ENCODE assay signal across 9 cellular contexts in the genomic region with DNA sequence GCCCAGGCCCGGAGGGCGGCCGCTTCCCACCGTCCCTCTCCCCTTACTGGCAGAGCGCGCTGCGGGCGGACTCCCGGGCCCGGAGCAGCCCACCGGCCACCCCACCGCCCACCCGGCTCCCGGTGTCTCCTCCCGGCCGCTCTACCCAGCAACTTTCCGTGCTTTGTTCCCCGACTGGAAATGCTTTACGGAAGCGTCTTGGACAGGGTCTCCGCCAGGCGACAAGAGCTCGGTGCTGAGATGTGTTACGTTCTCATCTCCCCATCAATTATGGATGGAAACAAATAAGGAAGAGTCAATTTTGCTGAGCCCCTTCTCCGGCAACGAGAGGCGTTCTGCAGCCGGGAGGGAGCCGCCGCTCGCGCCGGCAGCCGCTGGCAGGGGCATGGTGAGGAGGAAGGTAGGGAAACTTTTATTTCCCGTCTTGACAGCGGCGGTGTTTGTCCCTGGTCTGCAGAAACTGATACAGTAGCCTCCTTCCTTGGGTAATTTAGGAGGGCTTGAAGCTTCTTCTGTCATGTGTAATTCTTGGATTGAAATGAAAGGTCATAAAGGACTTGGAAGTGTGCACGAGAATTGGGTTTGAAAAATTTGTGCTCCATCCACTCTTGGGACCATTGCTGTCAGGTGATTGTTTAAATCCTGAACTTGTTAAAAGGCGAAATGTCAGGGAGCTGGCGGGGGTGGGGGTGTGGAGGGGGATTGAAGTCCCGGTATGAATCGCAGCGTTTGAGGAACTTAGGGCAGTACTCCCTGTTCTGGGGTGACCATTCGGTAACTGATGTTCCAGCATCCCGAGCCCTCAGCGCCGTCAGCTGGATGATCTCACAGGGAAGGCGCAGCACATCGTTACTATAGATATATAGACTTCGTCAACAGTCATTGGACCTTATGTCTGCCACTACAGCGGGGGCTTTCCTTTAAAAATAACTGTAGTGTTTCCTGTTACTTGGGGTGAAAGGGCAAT. TPM values are rescaled to one million over a fixed set of nuclear protein-coding genes. Genes with fewer than 3 reads are reported as not detected.
DNase-seq lines count a peak whose midpoint lies in the region; ATAC-seq, FAIRE-seq and TF ChIP-seq lines count a peak whose summit lies in the region.
"Had no signal": no experiment of that assay in that cellular context is flagged by ENCODE, and none has a peak within 500 bp of the region (broad histone marks: within the 10 kb centered on the region; RNA-seq: fewer than 3 reads in every experiment).

No MANE protein-coding gene starts in this region.

- no peaks in the 10 kb centered on the region for H3K9me3 Mint-ChIP-seq in activated T-helper 2 cell treated with anti-CD3 and anti-CD28 coated beads, Interferon-gamma antibody, Interleukin-2, Interleukin-4, amounts not matched to agents 10 μg/mL and 5 μg/mL and 100 μg/mL, durations not matched to agents 14 hours and 24 hours and 36 hours
- H3K9me3 Mint-ChIP-seq: activated T-helper 1 cell treated with anti-CD3 and anti-CD28 coated beads, Interleukin-12 subunit alpha, Interleukin-12 subunit beta, Interleukin-2, Interleukin-4 antibody, amounts not matched to agents 30 ng/mL and 10 ng/mL and 1 ng/mL, durations not matched to agents 14 hours and 24 hours and 36 hours had no signal

- no peaks in the 10 kb centered on the region for H3K9me3 ChIP-seq in HEK293 (ENCODE audit: control insufficient read depth, insufficient read depth, low read depth, low read length)
- H3K9me3 ChIP-seq in iPS-18a (ENCODE audit: control insufficient read depth, low read depth, low read length): no peaks in the 10 kb centered on the region
- no peaks in the 10 kb centered on the region for H3K9me3 ChIP-seq in small intestine (ENCODE audit: control insufficient read depth, low read depth)

- H3K36me3 ChIP-seq in HEK293 (ENCODE audit: control insufficient read depth in 2 of 2, insufficient read depth in 1 of 2, low read length in 2 of 2): no peaks in the 10 kb centered on the region
- no peaks in the 10 kb centered on the region for H3K36me3 ChIP-seq in iPS-18a (ENCODE audit: control insufficient read depth, low read depth, low read length)
- no peaks in the 10 kb centered on the region for H3K36me3 ChIP-seq in small intestine (ENCODE audit: control insufficient read depth in 2 of 2, insufficient read depth in 2 of 2, low read length in 2 of 2)

- peaks cover 59% of the 10 kb centered on the region for H3K27me3 Mint-ChIP-seq in activated T-helper 2 cell treated with anti-CD3 and anti-CD28 coated beads, Interferon-gamma antibody, Interleukin-2, Interleukin-4, amounts not matched to agents 10 μg/mL and 5 μg/mL and 100 μg/mL, durations not matched to agents 14 hours and 24 hours and 36 hours (ENCODE audit: low read depth)

- 1 to 3% (median 3%) methylated on average over 51 of the region's 51 CpGs for WGBS in small intestine, 3 donors

- no peak for FAIRE-seq in small intestine (lab: Jason Lieb, UNC)

- peak overlapping the region; percentile 40 for H3K9ac ChIP-seq in iPS-18a (ENCODE audit: low read length)

- no peak overlapping the region for H3K4me3 Mint-ChIP-seq in activated T-helper 2 cell treated with anti-CD3 and anti-CD28 coated beads, Interferon-gamma antibody, Interleukin-2, Interleukin-4, amounts not matched to agents 10 μg/mL and 5 μg/mL and 100 μg/mL, durations not matched to agents 14 hours and 24 hours and 36 hours (ENCODE audit: low read depth)
- H3K4me3 Mint-ChIP-seq: activated T-helper 1 cell treated with anti-CD3 and anti-CD28 coated beads, Interleukin-12 subunit alpha, Interleukin-12 subunit beta, Interleukin-2, Interleukin-4 antibody, amounts not matched to agents 30 ng/mL and 10 ng/mL and 1 ng/mL, durations not matched to agents 14 hours and 24 hours and 36 hours had no signal

- H3K27ac ChIP-seq in HEK293 (ENCODE audit: extremely low read depth, low read depth, low read length): peak overlapping the region; percentile 79; the same call in 1 of the 2 replicates
- H3K27ac ChIP-seq in iPS-18a (ENCODE audit: low read length): no peak overlapping the region
- H3K27ac ChIP-seq in small intestine (ENCODE audit: low read depth in 1 of 2, low read length in 1 of 2): peak overlapping the region; percentile 86 to 90

- intact Hi-C loops in activated T-helper 2 cell treated with anti-CD3 and anti-CD28 coated beads, Interferon-gamma antibody, Interleukin-2, Interleukin-4, amounts not matched to agents 10 μg/mL and 5 μg/mL and 100 μg/mL, durations not matched to agents 14 hours and 24 hours and 36 hours (cut with micrococcal nuclease): loop anchor here (10.0 kb wide), 2 partner anchors 524 to 566 kb away; no protein-coding TSS in a partner anchor

- H3K36me3 Mint-ChIP-seq in activated T-helper 2 cell treated with anti-CD3 and anti-CD28 coated beads, Interferon-gamma antibody, Interleukin-2, Interleukin-4, amounts not matched to agents 10 μg/mL and 5 μg/mL and 100 μg/mL, durations not matched to agents 14 hours and 24 hours and 36 hours (ENCODE audit: low read depth): no peaks in the 10 kb centered on the region

- POLR2A ChIA-PET in HEK293 (lab: Yijun Ruan, JAX): interaction anchor here (0.6 to 2.1 kb wide), 2 partner anchors 9 to 250 kb away, joined by 3 to 11 read pairs; no protein-coding TSS in a partner anchor

- no peak overlapping the region for H3K27ac Mint-ChIP-seq in activated T-helper 2 cell treated with anti-CD3 and anti-CD28 coated beads, Interferon-gamma antibody, Interleukin-2, Interleukin-4, amounts not matched to agents 10 μg/mL and 5 μg/mL and 100 μg/mL, durations not matched to agents 14 hours and 24 hours and 36 hours
- H3K27ac Mint-ChIP-seq: activated T-helper 1 cell treated with anti-CD3 and anti-CD28 coated beads, Interleukin-12 subunit alpha, Interleukin-12 subunit beta, Interleukin-2, Interleukin-4 antibody, amounts not matched to agents 30 ng/mL and 10 ng/mL and 1 ng/mL, durations not matched to agents 14 hours and 24 hours and 36 hours had no signal

- peak; percentile 35 for DNase-seq in astrocyte of the spinal cord (ENCODE audit: low read depth, low spot score)
- DNase-seq in small intestine: peak; percentile 61
- no peak for DNase-seq in activated T-helper 2 cell treated with anti-CD3 and anti-CD28 coated beads, Interferon-gamma antibody, Interleukin-2, Interleukin-4, amounts not matched to agents 10 μg/mL and 5 μg/mL and 100 μg/mL, durations not matched to agents 14 hours and 24 hours and 36 hours (ENCODE audit: low spot score)
- no peak for DNase-seq in NCI-H226

- CTCF ChIA-PET in HEK293 (lab: Yijun Ruan, JAX): interaction anchor here (0.6 to 1.6 kb wide), 3 partner anchors 17 to 1205 kb away, joined by 4 to 8 read pairs (median 7); no protein-coding TSS in a partner anchor

- in situ Hi-C loops in astrocyte of the spinal cord (cut with HindIII; ENCODE audit: low sequenced_read_pairs): no loop called here

- peaks cover 53% of the 10 kb centered on the region for H3K27me3 ChIP-seq in iPS-18a (ENCODE audit: control insufficient read depth, insufficient read depth, low read length)
- H3K27me3 ChIP-seq in small intestine (ENCODE audit: control insufficient read depth in 2 of 2, insufficient read depth in 2 of 2, low read length in 2 of 2): no peaks in the 10 kb centered on the region

- H3K4me3 ChIP-seq in HEK293 (ENCODE audit: low read depth, low read length) (peak overlapping the region; percentile 54), astrocyte of the spinal cord (ENCODE audit: low read depth, low read length) (peak overlapping the region; percentile 73), iPS-18a (ENCODE audit: low read length) (peak overlapping the region; percentile 89), small intestine (ENCODE audit: low read depth in 1 of 2, low read length in 2 of 2) (peak overlapping the region; percentile 69 to 96)

- no peaks in the 10 kb centered on the region for H3K4me1 Mint-ChIP-seq in activated T-helper 2 cell treated with anti-CD3 and anti-CD28 coated beads, Interferon-gamma antibody, Interleukin-2, Interleukin-4, amounts not matched to agents 10 μg/mL and 5 μg/mL and 100 μg/mL, durations not matched to agents 14 hours and 24 hours and 36 hours (ENCODE audit: low read depth)

- ATAC-seq in HG03521 (IDR thresholded peaks at IDR 0.05; ENCODE audit: unreplicated experiment): no peak
- ATAC-seq in GM18909 (IDR thresholded peaks at IDR 0.05; ENCODE audit: poor library complexity, unreplicated experiment): no peak

- no peak for TF ChIP-seq CTCF in HEK293 (tag by site-specific recombination; IDR thresholded peaks at IDR 0.05)
- no peak for TF ChIP-seq CTCF in astrocyte of the spinal cord (IDR thresholded peaks at IDR 0.05; ENCODE audit: low read depth, low read length)

- peaks cover 4% of the 10 kb centered on the region for H3K4me1 ChIP-seq in HEK293 (ENCODE audit: control insufficient read depth, insufficient read depth, low read length)
- H3K4me1 ChIP-seq in iPS-18a (ENCODE audit: control insufficient read depth, low read depth, low read length): peaks cover 29% of the 10 kb centered on the region
- H3K4me1 ChIP-seq in small intestine (ENCODE audit: control insufficient read depth in 2 of 2, insufficient read depth in 1 of 2, low read depth in 1 of 2, low read length in 1 of 2): peaks cover 0 to 2% of the 10 kb centered on the region in 2 donors

TF ChIP-seq in HEK293, 187 proteins besides CTCF, POLR2A, EP300 and RAD21 (continues in another document):
- TF ChIP-seq ZBTB20 (tag by site-specific recombination; IDR thresholded peaks at IDR 0.05): peak; percentile 42
- peak; percentile 45; the same call in 1 of the 2 replicates for TF ChIP-seq ZNF600 (tag by site-specific recombination; IDR thresholded peaks at IDR 0.05)
- no peak for TF ChIP-seq ZNF580 (tag by site-specific recombination; IDR thresholded peaks at IDR 0.05)
- no peak for TF ChIP-seq ZNF266 (tag by site-specific recombination; IDR thresholded peaks at IDR 0.05; ENCODE audit: low read depth)
- no peak for TF ChIP-seq ZSCAN5A (tag by site-specific recombination; IDR thresholded peaks at IDR 0.05)
- no peak for TF ChIP-seq SALL2 (tag by site-specific recombination; IDR thresholded peaks at IDR 0.05; ENCODE audit: borderline replicate concordance)

RNA-seq across cellular contexts. Expression of gene SEMA6D, which starts 1.5 kb away (rescaled TPM):
- 10 to 100 TPM; 14.6 to 28.4 (median 19.4) TPM for polyA plus RNA-seq in small intestine
- not detected in 2 replicates for total RNA-seq in activated T-helper 2 cell treated with anti-CD3 and anti-CD28 coated beads, Interferon-gamma antibody, Interleukin-2, Interleukin-4, amounts not matched to agents 10 μg/mL and 5 μg/mL and 100 μg/mL, durations not matched to agents 14 hours and 24 hours and 36 hours
- total RNA-seq: activated T-helper 1 cell treated with anti-CD3 and anti-CD28 coated beads, Interleukin-12 subunit alpha, Interleukin-12 subunit beta, Interleukin-2, Interleukin-4 antibody, amounts not matched to agents 30 ng/mL and 10 ng/mL and 1 ng/mL, durations not matched to agents 14 hours and 24 hours and 36 hours had no signal

Comparison
In these comparisons a context has a peak if more than half of its experiments do, and no peak if none do; other contexts are left out.
1. DNase-seq: peak in astrocyte of the spinal cord (single experiment) and small intestine (single experiment); none in activated T-helper 2 cell treated with anti-CD3 and anti-CD28 coated beads, Interferon-gamma antibody, Interleukin-2, Interleukin-4, amounts not matched to agents 10 μg/mL and 5 μg/mL and 100 μg/mL, durations not matched to agents 14 hours and 24 hours and 36 hours (single experiment) and NCI-H226 (single experiment).
2. Peak in every context shown above with its lines, with median percentiles within 50 percentile points of each other: H3K4me3 ChIP-seq.